In genomic region chr4:7323872-7324650, GRCh38 we compare ENCODE assay signal across 11 cellular contexts.
A peak's percentile ranks its signal among the peaks of the same experiment; 100 is the strongest.
DNase-seq lines count a peak whose midpoint lies in the region; ATAC-seq lines count a peak whose summit lies in the region.
"Had no signal": no experiment of that assay in that cellular context is flagged by ENCODE, and none has a peak within 500 bp of the region (broad histone marks: within the 10 kb centered on the region; RNA-seq: fewer than 3 reads in every experiment).

No MANE protein-coding gene starts in this region.

- no peaks in the 10 kb centered on the region for H3K36me3 ChIP-seq in neuronal stem cell (replicated peaks in 1 of 2; ENCODE audit: control insufficient read depth in 2 of 2, insufficient read depth in 2 of 2, low read length in 2 of 2)
- H3K36me3 ChIP-seq: gastrocnemius medialis had no signal

- H3K79me1 ChIP-seq in neuronal stem cell (ENCODE audit: low read depth, low read length), result no peaks in the 10 kb centered on the region

- H3K23ac ChIP-seq in neuronal stem cell (ENCODE audit: low read depth, low read length, poor library complexity), result no peak overlapping the region

- WGBS in neuronal stem cell (ENCODE audit: extremely low coverage in 2 of 2, insufficient read length in 2 of 2, insufficient replicate concordance in 1 of 2), 2 donors, result no CpG with 5 or more reads among the region's 16 CpGs

- peak; percentile 53 for DNase-seq in NK-92 treated with Interleukin-12 subunit alpha and Interleukin-12 subunit beta, amount 100 ng/mL, for 24 hours (lab: John Stamatoyannopoulos, UW)
- DNase-seq in NK-92 (lab: John Stamatoyannopoulos, UW; ENCODE audit: unreplicated experiment), result no peak
- DNase-seq in NCI-H1417 (lab: John Stamatoyannopoulos, UW), result peak; percentile 93 to 99 (median 94)
- DNase-seq in SW480 (ENCODE audit: low spot score), result peak; percentile 65
- no peak for DNase-seq in neuronal stem cell (ENCODE audit: low spot score)
- DNase-seq in globus pallidus (ENCODE audit: low spot score), result no peak
- DNase-seq: gastrocnemius medialis, MM.1S, nephron progenitor cell had no signal

- H4K8ac ChIP-seq in neuronal stem cell (ENCODE audit: low read depth, low read length), result no peak overlapping the region

- peak overlapping the region; percentile 16 for H2BK5ac ChIP-seq in neuronal stem cell (ENCODE audit: low read length)

- H3K9ac ChIP-seq in neuronal stem cell (ENCODE audit: low read depth, low read length, poor library complexity), result no peak overlapping the region

- ATAC-seq in GM18502 (IDR thresholded peaks at IDR 0.05; ENCODE audit: poor library complexity, unreplicated experiment) (no peak), HG03442 (IDR thresholded peaks at IDR 0.05; ENCODE audit: unreplicated experiment) (no peak)
- ATAC-seq: gastrocnemius medialis had no signal

- H3K14ac ChIP-seq in neuronal stem cell (ENCODE audit: low read length), result no peak overlapping the region

- H3K4me2 ChIP-seq in neuronal stem cell (ENCODE audit: insufficient read depth, low read length, poor library complexity, severe bottlenecking), result no peak overlapping the region

- H2AK5ac ChIP-seq in neuronal stem cell (ENCODE audit: low read depth, low read length), result peak overlapping the region; percentile 84

- no peak overlapping the region for H4K91ac ChIP-seq in neuronal stem cell (ENCODE audit: low read depth, low read length, poor library complexity)

- H3K27me3 ChIP-seq in neuronal stem cell (ENCODE audit: control insufficient read depth in 3 of 3, insufficient read depth in 3 of 3, low read depth in 1 of 3, low read length in 3 of 3), result no peaks in the 10 kb centered on the region

- H2BK15ac ChIP-seq in neuronal stem cell (ENCODE audit: low read length), result peak overlapping the region; percentile 39

- H3K4me3 ChIP-seq in neuronal stem cell (ENCODE audit: low read length in 2 of 2), result no peak overlapping the region
- H3K4me3 ChIP-seq: gastrocnemius medialis had no signal

- no peak overlapping the region for H3K27ac ChIP-seq in neuronal stem cell (replicated peaks; ENCODE audit: low read length)
- H3K27ac ChIP-seq: gastrocnemius medialis had no signal

- H2AFZ ChIP-seq in neuronal stem cell (ENCODE audit: low read length), result no peak overlapping the region

- H2BK12ac ChIP-seq in neuronal stem cell (ENCODE audit: low read length), result peak overlapping the region; percentile 43

- H3K18ac ChIP-seq in neuronal stem cell (ENCODE audit: low read length), result peak overlapping the region; percentile 41

- no peaks in the 10 kb centered on the region for H3K9me3 ChIP-seq in neuronal stem cell (replicated peaks in 1 of 2; ENCODE audit: control insufficient read depth in 2 of 2, insufficient read depth in 1 of 2, low read depth in 1 of 2, low read length in 2 of 2)

- H3K4ac ChIP-seq in neuronal stem cell (ENCODE audit: low read length), result no peak overlapping the region

- peaks cover 0 to 19% of the 10 kb centered on the region in 2 donors for H3K4me1 ChIP-seq in neuronal stem cell (ENCODE audit: control insufficient read depth in 2 of 2, insufficient read depth in 1 of 2, low read depth in 1 of 2, low read length in 2 of 2)

- H2BK120ac ChIP-seq in neuronal stem cell (ENCODE audit: low read depth, low read length), result no peak overlapping the region

Comparison
In these comparisons a context has a peak if more than half of its experiments do, and no peak if none do; other contexts are left out.
1. DNase-seq: peak in NK-92 treated with Interleukin-12 subunit alpha and Interleukin-12 subunit beta, amount 100 ng/mL, for 24 hours (single experiment), NCI-H1417 (3 of 3) and SW480 (single experiment); none in NK-92 (single experiment), neuronal stem cell (single experiment) and globus pallidus (single experiment).